Comparison of ENCODE assay signal across 20 cellular contexts in the genomic region with DNA sequence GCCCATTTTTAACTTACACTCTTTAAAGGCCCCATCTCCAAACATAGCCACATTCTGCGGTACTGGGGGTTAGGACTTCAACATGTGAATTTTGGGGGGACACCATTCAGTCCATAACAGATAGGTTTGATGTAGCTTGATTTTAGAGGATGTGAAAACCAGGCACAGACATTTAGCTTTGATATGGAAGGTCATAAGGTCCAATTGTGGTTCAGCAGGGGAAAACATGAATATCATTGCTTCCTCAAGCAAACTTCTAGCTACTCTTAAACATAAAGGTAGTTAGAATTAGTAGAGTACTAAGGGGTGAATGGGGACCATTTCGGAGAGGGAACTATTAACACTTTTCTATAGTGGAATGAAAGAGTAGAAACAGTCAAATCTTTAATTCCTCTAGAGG.
"Had no signal": no experiment of that assay in that cellular context is flagged by ENCODE, and none has a peak within 500 bp of the region (broad histone marks: within the 10 kb centered on the region; RNA-seq: fewer than 3 reads in every experiment).

No MANE protein-coding gene starts in this region.

- H3K36me3 ChIP-seq: esophagus squamous epithelium, suprapubic skin had no signal

- H3K27ac ChIP-seq: body of pancreas, coronary artery, esophagus squamous epithelium, suprapubic skin had no signal

- H3K4me3 ChIP-seq: body of pancreas, coronary artery, esophagus squamous epithelium, mucosa of descending colon, suprapubic skin had no signal

- H3K4me3 Mint-ChIP-seq: activated CD8-positive, alpha-beta memory T cell treated with anti-CD3 and anti-CD28 coated beads, Interleukin-2, amount 10 ng/mL, durations not matched to agents 7 days and 5 days; central memory CD8-positive, alpha-beta T cell; naive thymus-derived CD8-positive, alpha-beta T cell; T-helper 1 cell treated with Interleukin-12 subunit alpha and Interleukin-12 subunit beta and Interleukin-4 antibody, amounts not matched to agents 30 μg/mL and 1 μg/mL, for 36 hours had no signal

- H3K27ac Mint-ChIP-seq: activated CD8-positive, alpha-beta memory T cell treated with anti-CD3 and anti-CD28 coated beads, Interleukin-2, amount 10 ng/mL, durations not matched to agents 7 days and 5 days; T-helper 1 cell treated with Interleukin-12 subunit alpha and Interleukin-12 subunit beta and Interleukin-4 antibody, amounts not matched to agents 30 μg/mL and 1 μg/mL, for 36 hours had no signal

- H3K9me3 ChIP-seq: esophagus squamous epithelium, mucosa of descending colon, suprapubic skin had no signal

- H3K9me3 Mint-ChIP-seq: central memory CD8-positive, alpha-beta T cell; naive thymus-derived CD8-positive, alpha-beta T cell; T-helper 1 cell treated with Interleukin-12 subunit alpha and Interleukin-12 subunit beta and Interleukin-4 antibody, amounts not matched to agents 30 μg/mL and 1 μg/mL, for 36 hours had no signal

- H3K27me3 Mint-ChIP-seq: activated CD8-positive, alpha-beta memory T cell treated with anti-CD3 and anti-CD28 coated beads, Interleukin-2, amount 10 ng/mL, durations not matched to agents 7 days and 5 days; central memory CD8-positive, alpha-beta T cell; naive thymus-derived CD8-positive, alpha-beta T cell had no signal

- DNase-seq: activated CD4-positive, alpha-beta T cell treated with anti-CD3 and anti-CD28 coated beads, Interleukin-2, amount 50 U/mL, for 48 hours; activated CD8-positive, alpha-beta memory T cell treated with anti-CD3 and anti-CD28 coated beads, Interleukin-2, amount 10 ng/mL, durations not matched to agents 7 days and 5 days; activated naive CD4-positive, alpha-beta T cell treated with anti-CD3 and anti-CD28 coated beads, Interleukin-2, amount 50 U/mL, for 16 hours; activated T-cell treated with anti-CD3 and anti-CD28 coated beads, Interleukin-2, amount 50 U/mL, for 1 hour; amniotic stem cell; body of pancreas; effector CD4-positive, alpha-beta T cell; esophagus squamous epithelium; hippocampal formation; mucosa of descending colon; naive thymus-derived CD8-positive, alpha-beta T cell; posterior cingulate gyrus; stimulated activated naive CD4-positive, alpha-beta T cell; trophoblast cell had no signal

- H3K27me3 ChIP-seq: body of pancreas, esophagus squamous epithelium, suprapubic skin had no signal

- ATAC-seq: activated CD8-positive, alpha-beta memory T cell treated with anti-CD3 and anti-CD28 coated beads, Interleukin-2, amount 10 ng/mL, durations not matched to agents 7 days and 5 days; body of pancreas; left lobe of liver; mucosa of descending colon; naive thymus-derived CD8-positive, alpha-beta T cell; SK-N-SH treated with all-trans-retinoic acid at 6 μM for 48 hours had no signal
